Comparison of ENCODE assay signal across 15 cellular contexts in genomic region chr18:36188912-36189311, GRCh38. TPM values are rescaled to one million over a fixed set of nuclear protein-coding genes. Genes with fewer than 3 reads are reported as not detected.
DNase-seq lines count a peak whose midpoint lies in the region; ATAC-seq, FAIRE-seq and TF ChIP-seq lines count a peak whose summit lies in the region.
"Had no signal": no experiment of that assay in that cellular context is flagged by ENCODE, and none has a peak within 500 bp of the region (broad histone marks: within the 10 kb centered on the region; RNA-seq: fewer than 3 reads in every experiment).

No MANE protein-coding gene starts in this region.

- no peak overlapping the region; the same call in 1 of the 2 replicates for H3K27ac Mint-ChIP-seq in WTC11
- H3K27ac Mint-ChIP-seq: activated naive CD4-positive, alpha-beta T cell treated with anti-CD3 and anti-CD28 coated beads, Interleukin-2, amount 50 U/mL, for 72 hours; CD14-positive monocyte had no signal

- H3K36me3 ChIP-seq in thyroid gland, result no peaks in the 10 kb centered on the region

- H3K9me3 ChIP-seq in A549 (no peaks in the 10 kb centered on the region), thyroid gland (no peaks in the 10 kb centered on the region)

- H3K27ac ChIP-seq in A549 (peak overlapping the region in 1 of 2 experiments; percentile 95; a peak in 4 of 6 replicates), thyroid gland (no peak overlapping the region)

- H3K4me2 ChIP-seq in A549, result peak overlapping the region; percentile 89

- no peaks in the 10 kb centered on the region for H3K27me3 ChIP-seq in thyroid gland

- H3K4me1 Mint-ChIP-seq in WTC11, result peaks cover 23% of the 10 kb centered on the region

- no peak for TF ChIP-seq CTCF in A549 (IDR thresholded peaks at IDR 0.05)
- TF ChIP-seq CTCF in WTC11 (IDR thresholded peaks at IDR 0.05), result no peak
- TF ChIP-seq CTCF in thyroid gland (IDR thresholded peaks at IDR 0.05), result no peak

- H3K27me3 Mint-ChIP-seq in WTC11 (ENCODE audit: low read depth), result peaks cover 49% of the 10 kb centered on the region

- no peaks in the 10 kb centered on the region for H3K9me3 Mint-ChIP-seq in WTC11
- H3K9me3 Mint-ChIP-seq: activated naive CD4-positive, alpha-beta T cell treated with anti-CD3 and anti-CD28 coated beads, Interleukin-2, amount 50 U/mL, for 72 hours had no signal

- H3K4me3 Mint-ChIP-seq in WTC11, result peak overlapping the region; percentile 80

- TF ChIP-seq POLR2A in A549 (IDR thresholded peaks at IDR 0.05; ENCODE audit: low read length) (no peak), thyroid gland (IDR thresholded peaks at IDR 0.05) (no peak)

- 78% methylated on average over 4 of the region's 4 CpGs for WGBS in A549 (ENCODE audit: missing lambda C conversion rate)
- WGBS in thyroid gland, 2 donors, result 86 to 89% methylated on average over 4 of the region's 4 CpGs

- intact Hi-C loops in thyroid gland (cut with DNase I), result no loop called here

- no peak for DNase-seq in A549 (ENCODE audit: low read depth in 1 of 2, low spot score in 1 of 2)
- DNase-seq in D341Med (ENCODE audit: low spot score), result peak; percentile 36
- DNase-seq in WTC11 (ENCODE audit: low spot score), result no peak
- peak; percentile 37 for DNase-seq in iPS-NIHi11 (ENCODE audit: low spot score)
- DNase-seq in NCI-H2196 (lab: John Stamatoyannopoulos, UW; ENCODE audit: unreplicated experiment), result no peak
- no peak for DNase-seq in hepatic stellate cell (ENCODE audit: low spot score)
- no peak for DNase-seq in kidney glomerular epithelial cell (lab: John Stamatoyannopoulos, UW)
- DNase-seq in thyroid gland, result no peak
- DNase-seq: activated CD4-positive, CD25-positive, alpha-beta regulatory T cell; effector CD4-positive, alpha-beta T cell; head of caudate nucleus; midbrain; NCI-H345 had no signal

- POLR2A ChIA-PET in A549 (lab: Yijun Ruan, JAX) (no interaction called here), WTC11 (lab: Charles Lee) (interaction anchor here (0.6 to 2.1 kb wide), 5 partner anchors 8 to 217 kb away, joined by 3 to 8 read pairs (median 5); partner anchors contain the start of genes ELP2, FHOD3, RMP24 and SLC39A6)

- TF ChIP-seq EP300 in A549 (IDR thresholded peaks at IDR 0.05), result no peak

- H3K4me3 ChIP-seq in A549 (peak overlapping the region; percentile 65; the same call in 1 of the 3 replicates), thyroid gland (replicated peaks in 1 of 3) (no peak overlapping the region)

- TF ChIP-seq RAD21 in A549 (conservative IDR thresholded peaks at IDR 0.05 in 1 of 2, IDR thresholded peaks at IDR 0.05 in 1 of 2), result no peak

- ATAC-seq in A549 (no peak), WTC11 (no peak)
- ATAC-seq: activated naive CD4-positive, alpha-beta T cell treated with anti-CD3 and anti-CD28 coated beads, Interleukin-2, amount 50 U/mL, for 72 hours had no signal

- peaks cover 5% of the 10 kb centered on the region; the same call in 1 of the 2 replicates for H3K36me3 Mint-ChIP-seq in WTC11

- no peak for FAIRE-seq in A549 (lab: Jason Lieb, UNC)

- CTCF ChIA-PET in A549 (lab: Yijun Ruan, JAX) (no interaction called here), WTC11 (lab: Charles Lee) (interaction anchor here (0.8 to 4.6 kb wide), 12 partner anchors 9 to 238 kb away, joined by 3 to 29 read pairs (median 5); no protein-coding TSS in a partner anchor)

- H3K4me1 ChIP-seq in A549, result peaks cover 11% of the 10 kb centered on the region; the same call in 2 of the 3 replicates
- H3K4me1 ChIP-seq in thyroid gland, result peaks cover 4 to 5% of the 10 kb centered on the region in 2 donors

TF ChIP-seq in A549, 52 proteins besides CTCF, POLR2A, EP300 and RAD21:
- TF ChIP-seq PHF8 (IDR thresholded peaks at IDR 0.05; ENCODE audit: borderline replicate concordance, low read depth) (no peak), JUN (IDR thresholded peaks at IDR 0.05) (no peak), ESRRA (IDR thresholded peaks at IDR 0.05; ENCODE audit: borderline replicate concordance, low read length) (no peak), MAFK (IDR thresholded peaks at IDR 0.05; ENCODE audit: partially characterized antibody) (no peak), KDM1A (IDR thresholded peaks at IDR 0.05; ENCODE audit: low read depth) (no peak), HES2 (IDR thresholded peaks at IDR 0.05) (no peak)

TF ChIP-seq in WTC11, 78 proteins besides CTCF, POLR2A, EP300 and RAD21 (continues in another document):
- TF ChIP-seq ZNF396 (CRISPR knock-in tag; IDR thresholded peaks at IDR 0.05; ENCODE audit: borderline replicate concordance), result no peak
- TF ChIP-seq, protein P1, sequence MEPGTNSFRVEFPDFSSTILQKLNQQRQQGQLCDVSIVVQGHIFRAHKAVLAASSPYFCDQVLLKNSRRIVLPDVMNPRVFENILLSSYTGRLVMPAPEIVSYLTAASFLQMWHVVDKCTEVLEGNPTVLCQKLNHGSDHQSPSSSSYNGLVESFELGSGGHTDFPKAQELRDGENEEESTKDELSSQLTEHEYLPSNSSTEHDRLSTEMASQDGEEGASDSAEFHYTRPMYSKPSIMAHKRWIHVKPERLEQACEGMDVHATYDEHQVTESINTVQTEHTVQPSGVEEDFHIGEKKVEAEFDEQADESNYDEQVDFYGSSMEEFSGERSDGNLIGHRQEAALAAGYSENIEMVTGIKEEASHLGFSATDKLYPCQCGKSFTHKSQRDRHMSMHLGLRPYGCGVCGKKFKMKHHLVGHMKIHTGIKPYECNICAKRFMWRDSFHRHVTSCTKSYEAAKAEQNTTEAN (CRISPR knock-in tag; IDR thresholded peaks at IDR 0.05), result no peak
- TF ChIP-seq NR1H2 (CRISPR knock-in tag; IDR thresholded peaks at IDR 0.05), result no peak
- no peak for TF ChIP-seq NR2C2 (CRISPR knock-in tag; IDR thresholded peaks at IDR 0.05)
- TF ChIP-seq TCF7 (CRISPR knock-in tag; IDR thresholded peaks at IDR 0.05; ENCODE audit: low read depth), result no peak
- TF ChIP-seq, protein P2, sequence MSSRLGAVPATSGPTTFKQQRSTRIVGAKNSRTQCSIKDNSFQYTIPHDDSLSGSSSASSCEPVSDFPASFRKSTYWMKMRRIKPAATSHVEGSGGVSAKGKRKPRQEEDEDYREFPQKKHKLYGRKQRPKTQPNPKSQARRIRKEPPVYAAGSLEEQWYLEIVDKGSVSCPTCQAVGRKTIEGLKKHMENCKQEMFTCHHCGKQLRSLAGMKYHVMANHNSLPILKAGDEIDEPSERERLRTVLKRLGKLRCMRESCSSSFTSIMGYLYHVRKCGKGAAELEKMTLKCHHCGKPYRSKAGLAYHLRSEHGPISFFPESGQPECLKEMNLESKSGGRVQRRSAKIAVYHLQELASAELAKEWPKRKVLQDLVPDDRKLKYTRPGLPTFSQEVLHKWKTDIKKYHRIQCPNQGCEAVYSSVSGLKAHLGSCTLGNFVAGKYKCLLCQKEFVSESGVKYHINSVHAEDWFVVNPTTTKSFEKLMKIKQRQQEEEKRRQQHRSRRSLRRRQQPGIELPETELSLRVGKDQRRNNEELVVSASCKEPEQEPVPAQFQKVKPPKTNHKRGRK (CRISPR knock-in tag; IDR thresholded peaks at IDR 0.05; ENCODE audit: borderline replicate concordance), result no peak
- no peak for TF ChIP-seq ETV6 (CRISPR knock-in tag; IDR thresholded peaks at IDR 0.05)
- no peak for TF ChIP-seq FOXK1 (CRISPR knock-in tag; IDR thresholded peaks at IDR 0.05)
- TF ChIP-seq PRRX2 (CRISPR knock-in tag; IDR thresholded peaks at IDR 0.05), result no peak
- TF ChIP-seq E2F5 (CRISPR knock-in tag; IDR thresholded peaks at IDR 0.05), result no peak
- TF ChIP-seq ERG (CRISPR knock-in tag; IDR thresholded peaks at IDR 0.05), result no peak
- TF ChIP-seq ZNF219 (CRISPR knock-in tag; IDR thresholded peaks at IDR 0.05; ENCODE audit: borderline replicate concordance), result no peak
- TF ChIP-seq IRF2 (CRISPR knock-in tag; IDR thresholded peaks at IDR 0.05; ENCODE audit: borderline replicate concordance, low read depth), result no peak

RNA-seq across cellular contexts. Expression of gene MOCOS, which starts 1.6 kb away (rescaled TPM):
- 7.1 and 8.1 TPM in 2 replicates for polyA plus RNA-seq in A549 (2011; rRNA removed)
- polyA plus RNA-seq in A549 (2012; cell fraction: cytosol; rRNA removed), result 1.9 and 2.6 TPM in 2 replicates
- polyA plus RNA-seq in A549 (2012; cell fraction: nucleus; rRNA removed), result 2.6 and 3.0 TPM in 2 replicates
- 2.7 to 3.3 TPM (median 3.2 TPM) in 3 replicates for polyA plus RNA-seq in A549 (2017; fragmentation: RNase III; extraction: RNeasy Plus Mini Kit Qiagen cat#74134 plus additional on column Dnase treatment)
- polyA minus RNA-seq in A549 (2011; rRNA and poly(A)+ RNA removed), result 13.2 and 14.1 TPM in 2 replicates
- total RNA-seq in WTC11 (2021), result 4.2 to 5.3 TPM (median 4.8 TPM) in 3 replicates
- total RNA-seq in thyroid gland, result 1 to 10 TPM in 1 of 4 donors, under 1 TPM in 3; 0.45 to 1.0 (median 0.75) TPM

RNA-seq across cellular contexts. Expression of gene ELP2, which starts 59.2 kb away (rescaled TPM):
- 68.8 and 73.4 TPM in 2 replicates for polyA plus RNA-seq in A549 (2011; rRNA removed)
- polyA plus RNA-seq in A549 (2012; cell fraction: cytosol; rRNA removed), result 16.5 and 18.1 TPM in 2 replicates
- 25.9 and 36.5 TPM in 2 replicates for polyA plus RNA-seq in A549 (2012; cell fraction: nucleus; rRNA removed)
- polyA plus RNA-seq in A549 (2017; fragmentation: RNase III; extraction: RNeasy Plus Mini Kit Qiagen cat#74134 plus additional on column Dnase treatment), result 28.8 to 32.3 TPM (median 32.0 TPM) in 3 replicates
- polyA minus RNA-seq in A549 (2011; rRNA and poly(A)+ RNA removed), result 60.2 and 76.3 TPM in 2 replicates
- 136 to 144 TPM (median 141 TPM) in 3 replicates for total RNA-seq in WTC11 (2021)
- total RNA-seq in thyroid gland, result 10 to 100 TPM; 50.5 to 93.2 (median 61.4) TPM

RNA-seq across cellular contexts. Expression of gene SLC39A6, which starts 59.8 kb away (rescaled TPM):
- polyA plus RNA-seq in A549 (2011; rRNA removed), result 63.8 and 68.0 TPM in 2 replicates
- 30.8 and 39.0 TPM in 2 replicates for polyA plus RNA-seq in A549 (2012; cell fraction: cytosol; rRNA removed)
- 23.6 and 28.9 TPM in 2 replicates for polyA plus RNA-seq in A549 (2012; cell fraction: nucleus; rRNA removed)
- 49.1 to 50.8 TPM (median 50.5 TPM) in 3 replicates for polyA plus RNA-seq in A549 (2017; fragmentation: RNase III; extraction: RNeasy Plus Mini Kit Qiagen cat#74134 plus additional on column Dnase treatment)
- polyA minus RNA-seq in A549 (2011; rRNA and poly(A)+ RNA removed), result 50.1 and 54.6 TPM in 2 replicates
- 29.2 to 33.7 TPM (median 32.7 TPM) in 3 replicates for total RNA-seq in WTC11 (2021)
- 10 to 100 TPM; 42.6 to 52.8 (median 48.1) TPM for total RNA-seq in thyroid gland

Comparison
In these comparisons a context has a peak if more than half of its experiments do, and no peak if none do; other contexts are left out.
1. DNase-seq: peak in D341Med (single experiment) and iPS-NIHi11 (single experiment); none in A549 (0 of 2), WTC11 (single experiment), NCI-H2196 (single experiment), hepatic stellate cell (single experiment), kidney glomerular epithelial cell (single experiment) and thyroid gland (0 of 2).